Comparison of ENCODE assay signal across 15 cellular contexts in the genomic region with DNA sequence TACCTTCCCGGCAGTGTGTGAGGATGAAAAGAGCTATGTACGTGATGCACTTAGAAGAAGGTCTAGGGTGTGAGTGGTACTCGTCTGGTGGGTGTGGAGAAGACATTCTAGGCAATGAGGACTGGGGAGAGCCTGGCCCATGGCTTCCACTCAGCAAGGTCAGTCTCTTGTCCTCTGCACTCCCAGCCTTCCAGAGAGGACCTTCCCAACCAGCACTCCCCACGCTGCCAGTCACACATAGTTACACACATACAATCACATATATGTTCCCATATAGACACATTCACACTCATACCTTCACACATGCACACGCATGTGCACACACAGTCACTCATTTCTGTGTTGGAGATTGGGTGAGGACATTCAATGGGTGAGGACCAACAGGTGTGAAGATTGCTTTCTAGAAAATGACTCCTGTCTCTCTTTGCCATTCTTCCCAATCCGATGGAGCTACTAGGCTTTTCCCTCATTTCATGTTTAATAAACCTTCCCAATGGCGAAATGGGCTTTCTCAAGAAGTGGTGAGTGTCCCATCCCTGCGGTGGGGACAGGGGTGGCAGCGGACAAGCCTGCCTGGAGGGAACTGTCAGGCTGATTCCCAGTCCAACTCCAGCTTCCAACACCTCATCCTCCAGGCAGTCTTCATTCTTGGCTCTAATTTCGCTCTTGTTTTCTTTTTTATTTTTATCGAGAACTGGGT. TPM values are rescaled to one million over a fixed set of nuclear protein-coding genes. Genes with fewer than 3 reads are reported as not detected.
DNase-seq lines count a peak whose midpoint lies in the region; ATAC-seq, FAIRE-seq and TF ChIP-seq lines count a peak whose summit lies in the region.
"Had no signal": no experiment of that assay in that cellular context is flagged by ENCODE, and none has a peak within 500 bp of the region (broad histone marks: within the 10 kb centered on the region; RNA-seq: fewer than 3 reads in every experiment).

No MANE protein-coding gene starts in this region.

- H4K20me1 ChIP-seq in OCI-LY3 (ENCODE audit: insufficient read depth, low read length) (no peaks in the 10 kb centered on the region), endothelial cell of umbilical vein (replicated peaks; ENCODE audit: control insufficient read depth, extremely low read depth, insufficient read depth, low read length) (no peaks in the 10 kb centered on the region)

- peak overlapping the region; percentile 23 for H3K4me2 ChIP-seq in OCI-LY3 (ENCODE audit: low read length)
- no peak overlapping the region for H3K4me2 ChIP-seq in endothelial cell of umbilical vein (ENCODE audit: insufficient read depth, low read length)
- H3K4me2 ChIP-seq: GM23338 had no signal

- ATAC-seq in GM18867 (IDR thresholded peaks at IDR 0.05; ENCODE audit: unreplicated experiment) (no peak), HG02642 (IDR thresholded peaks at IDR 0.05; ENCODE audit: poor library complexity, unreplicated experiment) (no peak)

- no peaks in the 10 kb centered on the region for H3K27me3 ChIP-seq in OCI-LY3 (ENCODE audit: low read depth, low read length)
- H3K27me3 ChIP-seq in endothelial cell of umbilical vein (ENCODE audit: control insufficient read depth in 2 of 2, insufficient read depth in 2 of 2, low read length in 2 of 2): no peaks in the 10 kb centered on the region
- H3K27me3 ChIP-seq in vagina: no peaks in the 10 kb centered on the region

- H3K79me2 ChIP-seq in OCI-LY3 (ENCODE audit: low read length): no peaks in the 10 kb centered on the region
- H3K79me2 ChIP-seq in endothelial cell of umbilical vein (ENCODE audit: control insufficient read depth, insufficient read depth, low read length): no peaks in the 10 kb centered on the region

- BruUV-seq in endothelial cell of umbilical vein (replicated peaks; lab: Mats Ljungman, UMichigan): no TSS peak

- dilution Hi-C loops in endothelial cell of umbilical vein (cut with MboI; ENCODE audit: extremely low pct_ligation_motif_present, low sequenced_read_pairs): no loop called here

- no peak overlapping the region for H3K4me3 ChIP-seq in OCI-LY3 (ENCODE audit: low read length)
- no peak overlapping the region for H3K4me3 ChIP-seq in endothelial cell of umbilical vein (replicated peaks in 1 of 3; ENCODE audit: insufficient read depth in 1 of 3, low read depth in 1 of 3, low read length in 3 of 3)
- no peak overlapping the region for H3K4me3 ChIP-seq in vagina
- H3K4me3 ChIP-seq: GM23338, skin epidermis had no signal

- H3K27ac ChIP-seq in OCI-LY3 (ENCODE audit: low read length): no peak overlapping the region
- H3K27ac ChIP-seq in endothelial cell of umbilical vein (ENCODE audit: insufficient read depth, low read depth, low read length): no peak overlapping the region
- H3K27ac ChIP-seq in vagina: peak overlapping the region; percentile 76

- POLR2A ChIA-PET in endothelial cell of umbilical vein (lab: Charles Lee): interaction anchor here (2.7 kb wide), 1 partner anchor 54 kb away, joined by 9 read pairs; a partner anchor contains a TSS

- peak; percentile 69 for FAIRE-seq in endothelial cell of umbilical vein (lab: Jason Lieb, UNC)
- FAIRE-seq: islet of Langerhans had no signal

- no peaks in the 10 kb centered on the region for H3K36me3 ChIP-seq in OCI-LY3 (replicated peaks; ENCODE audit: low read depth, low read length)
- H3K36me3 ChIP-seq in endothelial cell of umbilical vein (ENCODE audit: control insufficient read depth in 2 of 2, extremely low read depth in 1 of 2, insufficient read depth in 2 of 2, low read length in 2 of 2): no peaks in the 10 kb centered on the region
- no peaks in the 10 kb centered on the region for H3K36me3 ChIP-seq in vagina

- TF ChIP-seq POLR2A in endothelial cell of umbilical vein (IDR thresholded peaks at IDR 0.05; ENCODE audit: low read depth, low read length) (no peak), vagina (IDR thresholded peaks at IDR 0.05) (no peak)

- H3K9ac ChIP-seq in OCI-LY3 (ENCODE audit: low read length) (no peak overlapping the region), endothelial cell of umbilical vein (replicated peaks; ENCODE audit: extremely low read depth, insufficient read depth, low read length) (no peak overlapping the region)

- H3K9me3 ChIP-seq in OCI-LY3 (ENCODE audit: insufficient read depth, low read length) (no peaks in the 10 kb centered on the region), endothelial cell of umbilical vein (replicated peaks; ENCODE audit: control insufficient read depth, insufficient read depth, low read length) (no peaks in the 10 kb centered on the region), vagina (no peaks in the 10 kb centered on the region)

- CTCF ChIA-PET in endothelial cell of umbilical vein (lab: Charles Lee): interaction anchor here (0.8 to 4.5 kb wide), 13 partner anchors 9 to 135 kb away, joined by 3 to 34 read pairs (median 4); a partner anchor contains a TSS

- H2AFZ ChIP-seq in OCI-LY3 (ENCODE audit: low read depth, low read length): no peak overlapping the region
- no peak overlapping the region for H2AFZ ChIP-seq in endothelial cell of umbilical vein (ENCODE audit: low read depth, low read length)
- H2AFZ ChIP-seq: GM23338 had no signal

- H3K9me1 ChIP-seq in endothelial cell of umbilical vein (replicated peaks; ENCODE audit: control insufficient read depth, extremely low read depth, insufficient read depth, low read length): no peaks in the 10 kb centered on the region

- H3K4me1 ChIP-seq in OCI-LY3 (ENCODE audit: low read length): peaks cover 36% of the 10 kb centered on the region
- H3K4me1 ChIP-seq in endothelial cell of umbilical vein (ENCODE audit: control insufficient read depth, extremely low read depth, insufficient read depth, low read length): peaks cover 9% of the 10 kb centered on the region
- peaks cover 41% of the 10 kb centered on the region for H3K4me1 ChIP-seq in vagina

- no peak for DNase-seq in endothelial cell of umbilical vein (ENCODE audit: low read depth, low spot score)
- DNase-seq in posterior vena cava (ENCODE audit: low spot score): peak; percentile 51
- DNase-seq in vagina (ENCODE audit: extremely low spot score in 2 of 2): no peak
- DNase-seq in amniotic stem cell (lab: John Stamatoyannopoulos, UW): no peak
- DNase-seq: activated CD4-positive, alpha-beta memory T cell treated with anti-CD3 and anti-CD28 coated beads, Interleukin-2, amount 10 ng/mL, durations not matched to agents 7 days and 5 days; CD4-positive, alpha-beta memory T cell; glutamatergic neuron; NCI-H1930; stimulated activated naive CD4-positive, alpha-beta T cell had no signal

- intact Hi-C loops in endothelial cell of umbilical vein (cut with micrococcal nuclease) (loop anchor here (10.0 kb wide), 1 partner anchor 230 kb away; no protein-coding TSS in a partner anchor), posterior vena cava (cut with DNase I) (loop anchor here (5.0 to 10.0 kb wide), 2 partner anchors 58 to 110 kb away; no protein-coding TSS in a partner anchor), vagina (cut with DNase I) (loop anchor here (5.0 kb wide), 2 partner anchors 53 to 228 kb away; a partner anchor contains a TSS)

- no peak for TF ChIP-seq CTCF in OCI-LY3 (IDR thresholded peaks at IDR 0.05; ENCODE audit: low read depth, low read length)
- no peak for TF ChIP-seq CTCF in endothelial cell of umbilical vein (IDR thresholded peaks at IDR 0.05; ENCODE audit: extremely low read depth in 1 of 2, insufficient read depth in 1 of 2, low read depth in 1 of 2, low read length in 2 of 2)
- TF ChIP-seq CTCF in vagina (IDR thresholded peaks at IDR 0.05): no peak

TF ChIP-seq in endothelial cell of umbilical vein, 7 proteins besides CTCF, POLR2A, EP300 and RAD21:
- no peak for TF ChIP-seq MYC (IDR thresholded peaks at IDR 0.05; ENCODE audit: low read depth, low read length)
- no peak for TF ChIP-seq FOS (IDR thresholded peaks at IDR 0.05; ENCODE audit: borderline replicate concordance, insufficient read depth, low read length)
- no peak for TF ChIP-seq EZH2 (IDR thresholded peaks at IDR 0.05; ENCODE audit: borderline replicate concordance, low read depth, low read length, severe bottlenecking)
- no peak for TF ChIP-seq POLR2AphosphoS5 (IDR thresholded peaks at IDR 0.05; ENCODE audit: insufficient read depth, low read depth, low read length)
- TF ChIP-seq, protein P1, sequence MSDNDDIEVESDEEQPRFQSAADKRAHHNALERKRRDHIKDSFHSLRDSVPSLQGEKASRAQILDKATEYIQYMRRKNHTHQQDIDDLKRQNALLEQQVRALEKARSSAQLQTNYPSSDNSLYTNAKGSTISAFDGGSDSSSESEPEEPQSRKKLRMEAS (IDR thresholded peaks at IDR 0.05; ENCODE audit: insufficient read depth, insufficient read length): no peak

RNA-seq across cellular contexts. Expression of a gene that starts 30.4 kb away (rescaled TPM):
- total RNA-seq in endothelial cell of umbilical vein (393 and 422 TPM in 2 replicates), posterior vena cava (100 to 1,000 TPM; 170 to 190 TPM), vagina (144 TPM)
- 308 and 317 TPM in 2 replicates for polyA plus RNA-seq in endothelial cell of umbilical vein
- 335 and 360 TPM in 2 replicates for polyA plus RNA-seq in endothelial cell of umbilical vein (2011; cell fraction: cytosol; rRNA removed)
- polyA plus RNA-seq in endothelial cell of umbilical vein (2011; cell fraction: nucleus; rRNA removed): 386 and 564 TPM in 2 replicates
- 335 and 360 TPM in 2 replicates for polyA plus RNA-seq in endothelial cell of umbilical vein (2012)
- polyA minus RNA-seq in endothelial cell of umbilical vein: 197 and 229 TPM in 2 replicates
- 109 TPM for polyA minus RNA-seq in endothelial cell of umbilical vein (2011; cell fraction: cytosol; rRNA and poly(A)+ RNA removed)
- polyA minus RNA-seq in endothelial cell of umbilical vein (2011; cell fraction: nucleus; rRNA and poly(A)+ RNA removed): 251 and 283 TPM in 2 replicates

RNA-seq across cellular contexts. Expression of a gene that starts 53.9 kb away (rescaled TPM):
- total RNA-seq in endothelial cell of umbilical vein (170 and 199 TPM in 2 replicates), posterior vena cava (100 to 1,000 TPM in 1 of 2 donors, 10 to 100 TPM in 1; 87.4 to 195 TPM), vagina (169 TPM)
- polyA plus RNA-seq in endothelial cell of umbilical vein: 238 and 282 TPM in 2 replicates
- polyA plus RNA-seq in endothelial cell of umbilical vein (2011; cell fraction: cytosol; rRNA removed): 175 and 190 TPM in 2 replicates
- 89.3 and 102 TPM in 2 replicates for polyA plus RNA-seq in endothelial cell of umbilical vein (2011; cell fraction: nucleus; rRNA removed)
- polyA plus RNA-seq in endothelial cell of umbilical vein (2012): 271 and 304 TPM in 2 replicates
- polyA minus RNA-seq in endothelial cell of umbilical vein: 117 and 125 TPM in 2 replicates
- polyA minus RNA-seq in endothelial cell of umbilical vein (2011; cell fraction: cytosol; rRNA and poly(A)+ RNA removed): 31.5 TPM
- polyA minus RNA-seq in endothelial cell of umbilical vein (2011; cell fraction: nucleus; rRNA and poly(A)+ RNA removed): 39.8 and 48.9 TPM in 2 replicates
